ENCODE assay signal across 1 cellular context in the genomic region with DNA sequence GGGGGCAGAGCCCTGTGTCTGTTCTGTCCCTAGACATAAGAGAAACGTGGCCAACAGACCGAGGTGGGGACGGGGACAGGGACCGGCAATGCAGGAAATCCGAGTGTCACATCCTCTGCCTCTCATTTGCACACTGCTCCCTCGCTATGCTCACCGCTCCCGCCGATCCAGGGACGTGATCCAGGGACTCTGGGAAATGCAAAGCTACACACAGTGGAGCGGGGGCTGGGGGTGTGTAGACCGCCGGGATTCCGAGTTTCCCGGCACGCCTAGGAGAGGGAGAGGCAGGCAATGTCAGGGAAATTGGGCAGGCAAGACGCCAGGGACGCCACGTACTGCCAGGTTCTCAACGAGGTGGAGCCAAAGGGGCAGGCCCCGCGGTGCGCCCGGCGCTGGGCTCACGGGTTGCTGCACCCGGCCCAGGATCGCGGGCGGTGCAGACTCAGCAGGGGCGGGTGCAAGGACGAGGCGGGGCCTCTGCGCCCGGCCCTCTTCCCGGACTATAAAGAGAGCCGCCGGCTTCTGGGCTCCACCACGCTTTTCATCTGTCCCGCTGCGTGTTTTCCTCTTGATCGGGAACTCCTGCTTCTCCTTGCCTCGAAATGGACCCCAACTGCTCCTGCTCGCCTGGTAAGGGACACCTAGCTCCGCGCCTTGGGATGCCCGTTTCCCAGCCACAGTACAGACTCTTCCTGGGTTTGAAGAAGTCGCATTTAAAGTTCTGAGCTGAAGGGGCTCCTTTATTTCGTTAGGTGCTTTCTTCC.
TF ChIP-seq lines count a peak whose summit lies in the region.

A gene (plus strand): TSS at position 532 of the 764 bp plus-strand sequence. CDS start 71 bp downstream, at position 603.

TF ChIP-seq in HEK293, 187 proteins besides CTCF, POLR2A, EP300 and RAD21 (continued from another document):
- TF ChIP-seq, protein P1, sequence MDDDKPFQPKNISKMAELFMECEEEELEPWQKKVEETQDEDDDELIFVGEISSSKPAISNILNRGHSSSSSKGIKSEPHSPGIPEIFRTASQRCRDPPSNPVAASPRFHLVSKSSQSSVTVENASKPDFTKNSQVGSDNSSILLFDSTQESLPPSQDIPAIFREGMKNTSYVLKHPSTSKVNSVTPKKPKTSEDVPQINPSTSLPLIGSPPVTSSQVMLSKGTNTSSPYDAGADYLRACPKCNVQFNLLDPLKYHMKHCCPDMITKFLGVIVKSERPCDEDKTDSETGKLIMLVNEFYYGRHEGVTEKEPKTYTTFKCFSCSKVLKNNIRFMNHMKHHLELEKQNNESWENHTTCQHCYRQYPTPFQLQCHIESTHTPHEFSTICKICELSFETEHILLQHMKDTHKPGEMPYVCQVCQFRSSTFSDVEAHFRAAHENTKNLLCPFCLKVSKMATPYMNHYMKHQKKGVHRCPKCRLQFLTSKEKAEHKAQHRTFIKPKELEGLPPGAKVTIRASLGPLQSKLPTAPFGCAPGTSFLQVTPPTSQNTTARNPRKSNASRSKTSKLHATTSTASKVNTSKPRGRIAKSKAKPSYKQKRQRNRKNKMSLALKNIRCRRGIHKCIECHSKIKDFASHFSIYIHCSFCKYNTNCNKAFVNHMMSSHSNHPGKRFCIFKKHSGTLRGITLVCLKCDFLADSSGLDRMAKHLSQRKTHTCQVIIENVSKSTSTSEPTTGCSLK (tag by site-specific recombination; IDR thresholded peaks at IDR 0.05), result no peak
- TF ChIP-seq BCL11A (tag by site-specific recombination; IDR thresholded peaks at IDR 0.05; ENCODE audit: low read depth) (no peak), ZNF426 (tag by site-specific recombination; IDR thresholded peaks at IDR 0.05) (no peak), KLF7 (tag by site-specific recombination; IDR thresholded peaks at IDR 0.05; ENCODE audit: borderline replicate concordance) (no peak), ZNF654 (tag by site-specific recombination; IDR thresholded peaks at IDR 0.05; ENCODE audit: low read depth) (no peak), ZNF366 (tag by site-specific recombination; conservative IDR thresholded peaks at IDR 0.05) (no peak), ZNF174 (tag by site-specific recombination; IDR thresholded peaks at IDR 0.05) (no peak), ZNF169 (tag by site-specific recombination; IDR thresholded peaks at IDR 0.05) (no peak), ZNF48 (tag by site-specific recombination; IDR thresholded peaks at IDR 0.05) (no peak), ZNF544 (tag by site-specific recombination; IDR thresholded peaks at IDR 0.05) (no peak), OVOL3 (tag by site-specific recombination; IDR thresholded peaks at IDR 0.05) (no peak)
TF ChIP-seq in HEK293: peak in this region for 30.
